9 cellular contexts compared by ENCODE assay signal in the genomic region with DNA sequence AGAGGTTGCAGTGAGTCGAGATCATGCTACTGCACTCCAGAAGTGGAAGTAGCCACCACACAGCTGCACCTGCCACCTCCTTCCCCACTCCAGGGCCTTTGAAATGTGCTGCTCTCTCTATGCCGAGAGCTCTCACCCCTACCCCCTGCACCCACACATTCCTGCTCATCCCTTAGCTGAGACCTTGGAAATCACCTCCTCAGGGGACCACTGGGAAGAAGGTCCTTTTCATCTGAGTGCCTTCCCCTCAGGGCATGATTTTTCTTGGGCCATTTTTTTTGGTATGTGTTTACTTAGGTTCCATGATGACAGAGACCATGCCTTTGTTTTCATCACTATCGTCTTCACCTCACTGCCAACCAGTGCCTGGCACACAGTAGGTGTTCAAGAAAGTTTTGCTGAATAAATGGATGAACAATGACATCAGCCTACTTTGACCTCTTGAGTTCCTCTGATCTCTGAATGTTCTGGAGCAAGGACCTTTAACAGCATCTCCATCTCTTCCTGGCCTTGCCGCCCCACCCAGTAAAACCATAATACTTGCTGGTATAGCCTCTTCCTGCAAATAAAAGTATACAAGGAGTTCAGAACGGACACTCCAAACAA.
A peak's percentile ranks its signal among the peaks of the same experiment; 100 is the strongest.
DNase-seq lines count a peak whose midpoint lies in the region; ATAC-seq, FAIRE-seq and TF ChIP-seq lines count a peak whose summit lies in the region.
"Had no signal": no experiment of that assay in that cellular context is flagged by ENCODE, and none has a peak within 500 bp of the region (broad histone marks: within the 10 kb centered on the region; RNA-seq: fewer than 3 reads in every experiment).

No MANE protein-coding gene starts in this region.

- H3K9me3 Mint-ChIP-seq in activated B cell treated with CpG ODN at 0.5 μM for 24 hours, result no peaks in the 10 kb centered on the region

- no peaks in the 10 kb centered on the region for H3K9me3 ChIP-seq in HCT116 (ENCODE audit: control insufficient read depth in 1 of 2, insufficient read depth in 1 of 2, low read depth in 1 of 2, low read length in 2 of 2)
- H3K9me3 ChIP-seq in small intestine (ENCODE audit: control insufficient read depth, low read depth), result no peaks in the 10 kb centered on the region

- peaks cover 99% of the 10 kb centered on the region for H3K79me2 ChIP-seq in HCT116 (ENCODE audit: insufficient read depth, low read length)

- peaks cover 86% of the 10 kb centered on the region for H3K4me1 Mint-ChIP-seq in activated B cell treated with CpG ODN at 0.5 μM for 24 hours

- H3K4me2 ChIP-seq in HCT116 (ENCODE audit: low read length), result peak overlapping the region; percentile 63

- TF ChIP-seq RAD21 in HCT116 (IDR thresholded peaks at IDR 0.05; ENCODE audit: low read depth), result no peak

- H3K9ac ChIP-seq in HCT116 (ENCODE audit: low read length), result peak overlapping the region; percentile 69

- intact Hi-C loops in HCT116 (cut with micrococcal nuclease), result loop anchor here (5.0 kb wide), 2 partner anchors 97 to 287 kb away; no protein-coding TSS in a partner anchor
- intact Hi-C loops in activated B cell treated with CpG ODN at 0.5 μM for 24 hours (cut with micrococcal nuclease), result no loop called here

- H2AFZ ChIP-seq in HCT116 (ENCODE audit: low read depth, low read length, poor library complexity, severe bottlenecking), result no peak overlapping the region

- TF ChIP-seq CTCF in HCT116 (IDR thresholded peaks at IDR 0.05 in 2 of 3, conservative IDR thresholded peaks at IDR 0.05 in 1 of 3; ENCODE audit: borderline replicate concordance in 1 of 3, insufficient read depth in 1 of 3, low read depth in 2 of 3, low read length in 2 of 3), result no peak
- no peak for TF ChIP-seq CTCF in activated B cell treated with CpG ODN at 0.5 μM for 24 hours (IDR thresholded peaks at IDR 0.05)
- TF ChIP-seq CTCF in fibroblast of the aortic adventitia (IDR thresholded peaks at IDR 0.05; ENCODE audit: insufficient read depth, low read length), result no peak

- ATAC-seq in HCT116, result no peak
- ATAC-seq in activated B cell treated with CpG ODN at 0.5 μM for 24 hours (ENCODE audit: low read depth), result no peak
- ATAC-seq in GM18867 (IDR thresholded peaks at IDR 0.05; ENCODE audit: unreplicated experiment), result no peak

- H3K9me2 ChIP-seq in HCT116 (ENCODE audit: insufficient read depth), result no peaks in the 10 kb centered on the region

- 26 to 59% (median 55%) methylated on average over 5 of the region's 5 CpGs for WGBS in small intestine, 3 donors

- H4K20me1 ChIP-seq in HCT116 (ENCODE audit: insufficient read depth), result no peaks in the 10 kb centered on the region

- H3K4me3 ChIP-seq in HCT116 (replicated peaks in 1 of 2; ENCODE audit: low read depth in 1 of 2, low read length in 2 of 2) (no peak overlapping the region), fibroblast of the aortic adventitia (ENCODE audit: low read depth, low read length) (peak overlapping the region; percentile 13), small intestine (ENCODE audit: low read depth in 1 of 2, low read length in 2 of 2) (no peak overlapping the region)

- H3K36me3 Mint-ChIP-seq in activated B cell treated with CpG ODN at 0.5 μM for 24 hours (ENCODE audit: low read depth), result peaks cover 92% of the 10 kb centered on the region

- H3K27ac ChIP-seq in HCT116 (ENCODE audit: low read depth, low read length), result peak overlapping the region; percentile 99
- peak overlapping the region; percentile 82 to 85 for H3K27ac ChIP-seq in small intestine (ENCODE audit: low read depth in 1 of 2, low read length in 1 of 2)

- RAD21 ChIA-PET in HCT116 (lab: Charles Lee; ENCODE audit: low non-redundant PET in 1 of 2, low total read pairs in 2 of 2, uncharacterized antibody in 2 of 2, unreplicated experiment in 2 of 2), result no interaction called here

- H3K4me3 Mint-ChIP-seq in activated B cell treated with CpG ODN at 0.5 μM for 24 hours, result peak overlapping the region; percentile 29
- H3K4me3 Mint-ChIP-seq: H9 had no signal

- DNase-seq in HCT116 (ENCODE audit: low read depth, low spot score) (no peak), activated B cell treated with CpG ODN at 0.5 μM for 24 hours (no peak), fibroblast of the aortic adventitia (ENCODE audit: low read depth) (no peak), small intestine (peak; percentile 35), NCI-H1436 treated with DMSO at 0.1 percent for 48 hours (lab: John Stamatoyannopoulos, UW) (no peak)
- no peak for DNase-seq in central memory CD4-positive, alpha-beta T cell
- DNase-seq: activated gamma-delta T cell, H9 had no signal

- POLR2A ChIA-PET in HCT116 (lab: Charles Lee) (interaction anchor here (1.0 to 13.2 kb wide), 2 partner anchors 8 to 60 kb away, joined by 3 to 227 read pairs; no protein-coding TSS in a partner anchor), activated B cell treated with CpG ODN at 0.5 μM for 24 hours (lab: Charles Lee) (interaction anchor here (1.1 to 1.9 kb wide), 2 partner anchors 12 to 60 kb away, joined by 3 to 13 read pairs; no protein-coding TSS in a partner anchor)

- FAIRE-seq in small intestine (lab: Jason Lieb, UNC), result no peak

- H3K27me3 ChIP-seq in HCT116 (ENCODE audit: insufficient read depth, low read length), result no peaks in the 10 kb centered on the region
- no peaks in the 10 kb centered on the region for H3K27me3 ChIP-seq in small intestine (ENCODE audit: control insufficient read depth in 2 of 2, insufficient read depth in 2 of 2, low read length in 2 of 2)

- no peaks in the 10 kb centered on the region for H3K27me3 Mint-ChIP-seq in activated B cell treated with CpG ODN at 0.5 μM for 24 hours

- TSS peak; percentile 55 for BruUV-seq in HCT116 (replicated peaks; lab: Mats Ljungman, UMichigan)

- CTCF ChIA-PET in HCT116 (lab: Charles Lee), result no interaction called here
- CTCF ChIA-PET in activated B cell treated with CpG ODN at 0.5 μM for 24 hours (lab: Charles Lee), result interaction anchor here (1.3 to 1.6 kb wide), 4 partner anchors 82 to 139 kb away, joined by 3 to 13 read pairs (median 6); no protein-coding TSS in a partner anchor

- H3K4me1 ChIP-seq in HCT116 (ENCODE audit: control insufficient read depth in 1 of 2, insufficient read depth in 2 of 2, low read length in 2 of 2) (peaks cover 96 to 100% of the 10 kb centered on the region in 2 experiments), small intestine (ENCODE audit: control insufficient read depth in 2 of 2, insufficient read depth in 1 of 2, low read depth in 1 of 2, low read length in 1 of 2) (peaks cover 13 to 30% of the 10 kb centered on the region in 2 donors)

- H3K36me3 ChIP-seq in HCT116 (ENCODE audit: control insufficient read depth in 1 of 2, insufficient read depth in 2 of 2, low read length in 2 of 2) (peaks cover 0 to 65% of the 10 kb centered on the region in 2 experiments; a peak in 2 of 4 replicates), small intestine (ENCODE audit: control insufficient read depth in 2 of 2, insufficient read depth in 2 of 2, low read length in 2 of 2) (peaks cover 0 to 2% of the 10 kb centered on the region in 2 donors)

- peak overlapping the region; percentile 86 for H3K27ac Mint-ChIP-seq in activated B cell treated with CpG ODN at 0.5 μM for 24 hours

- TF ChIP-seq POLR2A in HCT116 (IDR thresholded peaks at IDR 0.05; ENCODE audit: borderline replicate concordance, extremely low read depth, insufficient read depth, insufficient read length), result peak; percentile 47

TF ChIP-seq in HCT116, 20 proteins besides CTCF, POLR2A, EP300 and RAD21:
- peak; percentile 71; the same call in 1 of the 2 replicates for TF ChIP-seq POLR2AphosphoS5 (IDR thresholded peaks at IDR 0.05; ENCODE audit: low read depth, low read length)
- TF ChIP-seq TCF7L2 (IDR thresholded peaks at IDR 0.05; ENCODE audit: borderline replicate concordance, extremely low read depth, insufficient read depth, insufficient read length), result peak; percentile 8
- no peak for TF ChIP-seq ZNF274 (IDR thresholded peaks at IDR 0.05; ENCODE audit: low read depth, low read length)
TF ChIP-seq in HCT116: peak in this region for 2.
